Comparison of ENCODE assay signal across 8 cellular contexts in the genomic region with DNA sequence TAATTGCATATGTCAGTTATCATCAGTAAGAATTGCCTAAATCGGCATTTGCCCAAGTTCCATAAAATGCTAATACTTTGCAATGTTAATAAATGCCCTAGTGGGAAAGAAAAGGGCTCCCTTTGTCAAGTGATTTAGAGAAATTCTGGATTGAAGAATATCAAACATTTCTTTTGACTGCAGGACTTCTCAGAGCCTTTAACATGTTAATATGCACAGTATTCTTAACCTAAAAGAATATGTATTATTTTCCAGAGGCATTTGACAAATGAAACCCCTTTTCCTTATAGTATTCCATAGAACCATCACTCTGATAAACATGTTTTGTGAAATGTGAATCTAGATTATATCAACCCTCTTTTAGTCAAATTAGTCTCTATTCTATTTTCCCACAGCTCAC.
"Had no signal": no experiment of that assay in that cellular context is flagged by ENCODE, and none has a peak within 500 bp of the region (broad histone marks: within the 10 kb centered on the region; RNA-seq: fewer than 3 reads in every experiment).

No MANE protein-coding gene starts in this region.

- ATAC-seq: HepG2 had no signal

- H3K9ac ChIP-seq: KMS-11 had no signal

- DNase-seq: IMR-90, Karpas-422, KBM-7, KG1 had no signal

- FAIRE-seq: HepG2, HTR-8/SVneo had no signal

- H3K4me2 ChIP-seq: KMS-11 had no signal

- H3K27ac ChIP-seq: HL-60, KMS-11 had no signal
